In the genomic region with DNA sequence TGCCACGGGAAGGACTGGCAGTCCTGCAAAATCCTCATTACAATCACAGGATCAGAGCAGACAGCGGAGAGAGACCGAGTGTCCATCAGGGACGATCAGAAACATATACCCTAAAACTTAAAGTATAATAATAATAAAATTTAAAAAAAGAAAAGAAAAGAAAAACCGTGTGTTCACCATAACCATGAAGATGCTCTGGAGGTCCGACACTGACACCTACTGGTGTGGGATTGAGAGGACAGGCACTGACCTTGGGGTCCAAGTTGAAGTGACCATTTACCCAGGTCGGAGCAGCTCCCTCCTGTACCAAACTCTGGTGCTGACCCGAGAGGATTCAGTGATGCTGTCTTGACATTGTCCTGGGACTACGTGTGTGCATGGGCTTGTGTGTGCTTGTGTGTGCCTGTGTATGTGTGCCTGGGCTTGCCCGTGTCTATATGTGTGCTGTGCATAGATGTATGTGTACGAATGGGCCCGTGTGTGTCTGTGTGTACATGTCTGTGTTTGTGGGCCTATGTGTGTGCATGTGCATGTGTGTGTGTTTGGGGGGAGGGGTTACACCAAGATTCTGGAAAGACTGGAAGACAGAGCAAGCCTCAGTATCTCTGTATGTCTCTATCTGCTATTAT, we compare ENCODE assay signal across 1 cellular context.
TF ChIP-seq lines count a peak whose summit lies in the region.

No MANE protein-coding gene starts in this region.

TF ChIP-seq in GM23338, 12 proteins besides CTCF, POLR2A, EP300 and RAD21 (continued from another document):
- TF ChIP-seq ZNF462 (CRISPR knock-in tag; IDR thresholded peaks at IDR 0.05) = no peak
- TF ChIP-seq ZNF331 (CRISPR knock-in tag; IDR thresholded peaks at IDR 0.05; ENCODE audit: low read depth) = no peak
- TF ChIP-seq POLR2AphosphoS5 (IDR thresholded peaks at IDR 0.05; ENCODE audit: low read depth) = no peak
- no peak for TF ChIP-seq EZH2 (IDR thresholded peaks at IDR 0.05; ENCODE audit: low read depth, unreplicated experiment)
- TF ChIP-seq JUNB (IDR thresholded peaks at IDR 0.05; ENCODE audit: unreplicated experiment) = no peak
- TF ChIP-seq EZH2phosphoT487 (IDR thresholded peaks at IDR 0.05; ENCODE audit: unreplicated experiment) = no peak
- no peak for TF ChIP-seq NANOG (IDR thresholded peaks at IDR 0.05; ENCODE audit: borderline replicate concordance)
- TF ChIP-seq, protein P1, sequence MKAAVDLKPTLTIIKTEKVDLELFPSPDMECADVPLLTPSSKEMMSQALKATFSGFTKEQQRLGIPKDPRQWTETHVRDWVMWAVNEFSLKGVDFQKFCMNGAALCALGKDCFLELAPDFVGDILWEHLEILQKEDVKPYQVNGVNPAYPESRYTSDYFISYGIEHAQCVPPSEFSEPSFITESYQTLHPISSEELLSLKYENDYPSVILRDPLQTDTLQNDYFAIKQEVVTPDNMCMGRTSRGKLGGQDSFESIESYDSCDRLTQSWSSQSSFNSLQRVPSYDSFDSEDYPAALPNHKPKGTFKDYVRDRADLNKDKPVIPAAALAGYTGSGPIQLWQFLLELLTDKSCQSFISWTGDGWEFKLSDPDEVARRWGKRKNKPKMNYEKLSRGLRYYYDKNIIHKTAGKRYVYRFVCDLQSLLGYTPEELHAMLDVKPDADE (IDR thresholded peaks at IDR 0.05) = no peak
